In the genomic region with DNA sequence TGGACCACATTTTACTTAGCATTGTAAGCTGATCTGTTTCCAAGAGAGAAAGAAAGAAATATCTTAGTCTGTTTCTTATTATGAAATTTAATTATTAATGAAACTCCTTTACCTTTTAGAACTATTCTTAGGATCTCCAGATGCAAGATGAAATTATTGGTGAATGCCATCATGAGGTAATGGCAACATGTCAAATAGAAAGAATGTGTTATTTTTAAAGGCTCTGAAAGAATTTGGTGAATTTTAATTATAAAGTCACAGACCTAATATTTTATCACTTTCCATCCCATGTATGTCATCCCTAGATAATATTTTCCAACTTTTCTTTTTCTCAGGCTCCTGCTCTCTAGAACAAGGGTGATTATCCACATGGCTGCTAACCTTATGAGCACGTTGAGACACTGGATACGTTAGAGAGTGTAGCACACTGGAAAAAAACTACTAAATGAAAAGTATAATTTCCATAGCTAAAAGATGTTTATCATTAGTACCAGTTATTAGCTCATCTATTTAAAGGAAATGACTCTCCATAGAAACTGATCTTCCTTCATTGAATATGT, we compare ENCODE assay signal across 1 cellular context.
TF ChIP-seq lines count a peak whose summit lies in the region.

No MANE protein-coding gene starts in this region.

TF ChIP-seq in SK-N-SH treated with all-trans-retinoic acid at 6 μM for 48 hours, 23 proteins besides CTCF, POLR2A, EP300 and RAD21 (continued from another document):
- TF ChIP-seq, protein P1, sequence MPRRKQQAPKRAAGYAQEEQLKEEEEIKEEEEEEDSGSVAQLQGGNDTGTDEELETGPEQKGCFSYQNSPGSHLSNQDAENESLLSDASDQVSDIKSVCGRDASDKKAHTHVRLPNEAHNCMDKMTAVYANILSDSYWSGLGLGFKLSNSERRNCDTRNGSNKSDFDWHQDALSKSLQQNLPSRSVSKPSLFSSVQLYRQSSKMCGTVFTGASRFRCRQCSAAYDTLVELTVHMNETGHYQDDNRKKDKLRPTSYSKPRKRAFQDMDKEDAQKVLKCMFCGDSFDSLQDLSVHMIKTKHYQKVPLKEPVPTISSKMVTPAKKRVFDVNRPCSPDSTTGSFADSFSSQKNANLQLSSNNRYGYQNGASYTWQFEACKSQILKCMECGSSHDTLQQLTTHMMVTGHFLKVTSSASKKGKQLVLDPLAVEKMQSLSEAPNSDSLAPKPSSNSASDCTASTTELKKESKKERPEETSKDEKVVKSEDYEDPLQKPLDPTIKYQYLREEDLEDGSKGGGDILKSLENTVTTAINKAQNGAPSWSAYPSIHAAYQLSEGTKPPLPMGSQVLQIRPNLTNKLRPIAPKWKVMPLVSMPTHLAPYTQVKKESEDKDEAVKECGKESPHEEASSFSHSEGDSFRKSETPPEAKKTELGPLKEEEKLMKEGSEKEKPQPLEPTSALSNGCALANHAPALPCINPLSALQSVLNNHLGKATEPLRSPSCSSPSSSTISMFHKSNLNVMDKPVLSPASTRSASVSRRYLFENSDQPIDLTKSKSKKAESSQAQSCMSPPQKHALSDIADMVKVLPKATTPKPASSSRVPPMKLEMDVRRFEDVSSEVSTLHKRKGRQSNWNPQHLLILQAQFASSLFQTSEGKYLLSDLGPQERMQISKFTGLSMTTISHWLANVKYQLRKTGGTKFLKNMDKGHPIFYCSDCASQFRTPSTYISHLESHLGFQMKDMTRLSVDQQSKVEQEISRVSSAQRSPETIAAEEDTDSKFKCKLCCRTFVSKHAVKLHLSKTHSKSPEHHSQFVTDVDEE (CRISPR knock-in tag; IDR thresholded peaks at IDR 0.05), result no peak
- TF ChIP-seq ISL1 (CRISPR knock-in tag; IDR thresholded peaks at IDR 0.05), result peak; percentile 88
- no peak for TF ChIP-seq OSR1 (CRISPR knock-in tag; IDR thresholded peaks at IDR 0.05)
- no peak for TF ChIP-seq BACH2 (CRISPR knock-in tag; IDR thresholded peaks at IDR 0.05; ENCODE audit: borderline replicate concordance)
- TF ChIP-seq, protein P2, sequence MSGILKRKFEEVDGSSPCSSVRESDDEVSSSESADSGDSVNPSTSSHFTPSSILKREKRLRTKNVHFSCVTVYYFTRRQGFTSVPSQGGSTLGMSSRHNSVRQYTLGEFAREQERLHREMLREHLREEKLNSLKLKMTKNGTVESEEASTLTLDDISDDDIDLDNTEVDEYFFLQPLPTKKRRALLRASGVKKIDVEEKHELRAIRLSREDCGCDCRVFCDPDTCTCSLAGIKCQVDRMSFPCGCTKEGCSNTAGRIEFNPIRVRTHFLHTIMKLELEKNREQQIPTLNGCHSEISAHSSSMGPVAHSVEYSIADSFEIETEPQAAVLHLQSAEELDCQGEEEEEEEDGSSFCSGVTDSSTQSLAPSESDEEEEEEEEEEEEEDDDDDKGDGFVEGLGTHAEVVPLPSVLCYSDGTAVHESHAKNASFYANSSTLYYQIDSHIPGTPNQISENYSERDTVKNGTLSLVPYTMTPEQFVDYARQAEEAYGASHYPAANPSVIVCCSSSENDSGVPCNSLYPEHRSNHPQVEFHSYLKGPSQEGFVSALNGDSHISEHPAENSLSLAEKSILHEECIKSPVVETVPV (CRISPR knock-in tag; IDR thresholded peaks at IDR 0.05), result 0 out of 2 replicates have a peak, but pooled peaks have one; percentile 43
- TF ChIP-seq ZC3H10 (CRISPR knock-in tag; IDR thresholded peaks at IDR 0.05), result no peak
- no peak for TF ChIP-seq RARB (CRISPR knock-in tag; IDR thresholded peaks at IDR 0.05)
- TF ChIP-seq CSDC2 (CRISPR knock-in tag; IDR thresholded peaks at IDR 0.05), result 0 out of 2 replicates have a peak, but pooled peaks have one; percentile 56
- TF ChIP-seq TCF4 (CRISPR knock-in tag; IDR thresholded peaks at IDR 0.05; ENCODE audit: borderline replicate concordance), result no peak
- no peak for TF ChIP-seq ZNF8 (CRISPR knock-in tag; IDR thresholded peaks at IDR 0.05)
TF ChIP-seq in SK-N-SH treated with all-trans-retinoic acid at 6 μM for 48 hours: peak in this region for 5.
